ENCODE assay signal across 10 cellular contexts in the genomic region with DNA sequence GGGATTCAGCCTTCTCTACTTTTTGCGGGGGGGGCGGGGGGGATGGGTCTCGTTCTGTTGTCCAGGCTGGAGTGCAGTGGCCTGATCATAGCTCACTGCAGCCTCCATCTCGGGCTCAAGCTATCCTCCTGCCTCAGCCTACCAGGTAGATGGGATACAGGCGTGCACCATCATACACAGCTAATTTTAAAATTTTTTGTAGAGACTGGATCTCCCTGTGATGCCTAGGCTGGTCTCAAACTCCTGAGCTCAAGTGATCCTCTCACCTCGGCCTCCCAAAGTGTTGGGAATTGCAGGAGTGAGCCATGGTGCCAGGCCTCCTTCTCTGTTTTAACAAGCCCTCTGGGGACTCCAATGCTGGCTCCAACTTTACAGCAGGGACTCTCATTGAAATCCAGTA. TPM values are rescaled to one million over a fixed set of nuclear protein-coding genes. Genes with fewer than 3 reads are reported as not detected.
DNase-seq lines count a peak whose midpoint lies in the region; ATAC-seq and TF ChIP-seq lines count a peak whose summit lies in the region.
"Had no signal": no experiment of that assay in that cellular context is flagged by ENCODE, and none has a peak within 500 bp of the region (broad histone marks: within the 10 kb centered on the region; RNA-seq: fewer than 3 reads in every experiment).

No MANE protein-coding gene starts in this region.

- H3K27ac ChIP-seq in left ventricle myocardium inferior (replicated peaks): peak overlapping the region; percentile 89
- peak overlapping the region in 2 of 4 donors; percentile 85 to 94 for H3K27ac ChIP-seq in upper lobe of left lung

- 51 to 77% methylated on average over 4 to 6 of the region's 6 CpGs for WGBS in upper lobe of left lung, 2 donors

- intact Hi-C loops in left ventricle myocardium inferior (cut with micrococcal nuclease): no loop called here
- intact Hi-C loops in cardiac septum (cut with DNase I): no loop called here

- DNase-seq in left ventricle myocardium inferior (no peak), cardiac septum (ENCODE audit: low spot score) (no peak), mesothelial cell of epicardium (ENCODE audit: low spot score in 2 of 2, unreplicated experiment in 2 of 2) (no peak), upper lobe of left lung (no peak), GM03348 (ENCODE audit: low spot score) (no peak)
- no peak for DNase-seq in stimulated activated naive CD4-positive, alpha-beta T cell treated with Interleukin-2 at 50 U/mL for 16 hours (lab: John Stamatoyannopoulos, UW)

- H3K36me3 ChIP-seq in left ventricle myocardium inferior (peaks cover 23% of the 10 kb centered on the region), upper lobe of left lung (peaks cover 5 to 18% (median 13%) of the 10 kb centered on the region in 4 donors)

- H3K27ac Mint-ChIP-seq in activated naive CD8-positive, alpha-beta T cell: no peak overlapping the region
- no peak overlapping the region for H3K27ac Mint-ChIP-seq in mesothelial cell of epicardium

- ATAC-seq in upper lobe of left lung (ENCODE audit: low FRiP score in 2 of 2) (no peak), HG03045 (IDR thresholded peaks at IDR 0.05; ENCODE audit: unreplicated experiment) (no peak)

- peaks cover 28% of the 10 kb centered on the region for H3K4me1 Mint-ChIP-seq in activated naive CD8-positive, alpha-beta T cell (ENCODE audit: low read depth)
- peaks cover 17% of the 10 kb centered on the region for H3K4me1 Mint-ChIP-seq in mesothelial cell of epicardium

- TF ChIP-seq CTCF in left ventricle myocardium inferior (IDR thresholded peaks at IDR 0.05; ENCODE audit: borderline replicate concordance) (no peak), mesothelial cell of epicardium (IDR thresholded peaks at IDR 0.05; ENCODE audit: unreplicated experiment) (no peak), upper lobe of left lung (IDR thresholded peaks at IDR 0.05) (no peak)

- no peaks in the 10 kb centered on the region for H3K27me3 Mint-ChIP-seq in activated naive CD8-positive, alpha-beta T cell
- H3K27me3 Mint-ChIP-seq in mesothelial cell of epicardium (ENCODE audit: low read depth): peaks cover 4% of the 10 kb centered on the region

- H3K4me1 ChIP-seq in left ventricle myocardium inferior (peaks cover 32% of the 10 kb centered on the region), upper lobe of left lung (peaks cover 9 to 28% (median 23%) of the 10 kb centered on the region in 4 donors)
- H3K4me1 ChIP-seq: BE2C had no signal

- H3K9me3 ChIP-seq in left ventricle myocardium inferior (replicated peaks) (peaks cover 37% of the 10 kb centered on the region), upper lobe of left lung (peaks cover 9 to 22% (median 18%) of the 10 kb centered on the region in 4 donors)

- H3K36me3 Mint-ChIP-seq in activated naive CD8-positive, alpha-beta T cell: peaks cover 28% of the 10 kb centered on the region
- peaks cover 24% of the 10 kb centered on the region for H3K36me3 Mint-ChIP-seq in mesothelial cell of epicardium

- no peak for TF ChIP-seq EP300 in upper lobe of left lung (IDR thresholded peaks at IDR 0.05)

- TF ChIP-seq POLR2A in upper lobe of left lung (IDR thresholded peaks at IDR 0.05): no peak

- H3K4me3 Mint-ChIP-seq in activated naive CD8-positive, alpha-beta T cell: peak overlapping the region; percentile 78
- H3K4me3 Mint-ChIP-seq in mesothelial cell of epicardium: peak overlapping the region; percentile 83

- H3K4me3 ChIP-seq in left ventricle myocardium inferior (peak overlapping the region; percentile 97), upper lobe of left lung (peak overlapping the region in 3 of 4 donors; percentile 82 to 97 (median 91))

- H3K27me3 ChIP-seq in left ventricle myocardium inferior (ENCODE audit: low read depth) (no peaks in the 10 kb centered on the region), upper lobe of left lung (no peaks in the 10 kb centered on the region)
- H3K27me3 ChIP-seq: BE2C, body of pancreas had no signal

- peaks cover 24% of the 10 kb centered on the region for H3K9me3 Mint-ChIP-seq in activated naive CD8-positive, alpha-beta T cell (ENCODE audit: low read depth)
- H3K9me3 Mint-ChIP-seq in mesothelial cell of epicardium: peaks cover 24% of the 10 kb centered on the region

RNA-seq across cellular contexts. Expression of gene ZNF792, which starts 0.6 kb away (rescaled TPM):
- total RNA-seq in left ventricle myocardium inferior (3.2 TPM), cardiac septum (4.0 TPM), mesothelial cell of epicardium (9.2 to 9.6 TPM (median 9.3 TPM) in 3 replicates), upper lobe of left lung (10 to 100 TPM in 3 of 6 donors, 1 to 10 TPM in 3; 8.3 to 14.5 (median 9.8) TPM)

RNA-seq across cellular contexts. Expression of gene GRAMD1A, which starts 35.5 kb away (rescaled TPM):
- total RNA-seq in left ventricle myocardium inferior (26.2 TPM), cardiac septum (38.3 TPM), mesothelial cell of epicardium (123 to 130 TPM (median 129 TPM) in 3 replicates), upper lobe of left lung (100 to 1,000 TPM in 4 of 6 donors, 10 to 100 TPM in 2; 85.1 to 206 (median 119) TPM)

RNA-seq across cellular contexts. Expression of gene ZNF30, which starts 37.9 kb away (rescaled TPM):
- total RNA-seq in left ventricle myocardium inferior (2.5 TPM), cardiac septum (2.4 TPM), mesothelial cell of epicardium (4.7 to 5.8 TPM (median 4.8 TPM) in 3 replicates), upper lobe of left lung (10 to 100 TPM in 1 of 6 donors, 1 to 10 TPM in 5; 2.1 to 15.7 (median 3.2) TPM)
